Comparison of ENCODE assay signal across 7 cellular contexts in the genomic region with DNA sequence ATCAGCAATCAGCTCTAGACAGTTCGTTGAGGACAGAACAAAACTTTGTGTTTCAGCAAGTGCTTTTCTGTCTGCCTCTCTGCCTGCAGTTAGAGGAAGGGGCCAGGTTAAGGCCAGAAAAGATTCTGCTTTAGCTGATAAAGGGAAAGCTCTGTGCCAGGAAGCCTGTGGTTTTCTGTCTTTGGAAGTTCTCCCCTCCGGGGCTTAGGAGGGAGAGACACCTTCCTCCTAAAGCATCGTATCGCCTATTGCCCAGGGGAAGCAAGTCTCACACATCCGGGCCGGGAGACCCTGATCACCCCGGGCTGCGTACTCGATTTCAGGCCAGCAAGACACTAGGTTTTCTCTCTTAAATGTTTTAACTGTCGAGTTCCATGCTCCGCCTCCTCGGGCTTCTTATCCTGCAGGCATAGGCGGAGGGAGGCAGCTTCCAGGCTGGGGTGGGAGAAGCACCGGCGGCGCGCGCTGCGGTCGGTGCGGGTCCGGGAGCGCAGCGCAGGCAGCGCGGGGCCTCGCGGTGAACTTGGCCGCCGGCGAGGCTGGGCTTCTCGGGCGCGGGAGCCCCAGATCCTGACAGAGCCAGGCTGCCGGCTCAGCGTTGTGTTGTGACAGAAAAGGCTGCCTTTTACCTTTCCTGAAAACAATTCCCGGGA.
DNase-seq lines count a peak whose midpoint lies in the region; ATAC-seq and TF ChIP-seq lines count a peak whose summit lies in the region.
"Not testable (repeated sequence)": the region's sequence is repeated elsewhere in the genome, so short reads cannot be mapped to it uniquely, and the experiment has no call there.

No MANE protein-coding gene starts in this region.

- in situ Hi-C loops in astrocyte of the spinal cord (cut with HindIII; ENCODE audit: low sequenced_read_pairs): not testable (repeated sequence)

- H3K36me3 Mint-ChIP-seq in nephron progenitor cell (ENCODE audit: low read depth): not testable (repeated sequence)

- peaks cover 31% of the 10 kb centered on the region for H4K20me1 ChIP-seq in smooth muscle cell (ENCODE audit: low read depth)

- H3K9me3 Mint-ChIP-seq in nephron progenitor cell: not testable (repeated sequence)

- peak overlapping the region; percentile 59 for H3K4me2 ChIP-seq in smooth muscle cell

- TF ChIP-seq CTCF in astrocyte of the spinal cord (IDR thresholded peaks at IDR 0.05; ENCODE audit: low read depth, low read length); heart right ventricle (IDR thresholded peaks at IDR 0.05); nephron progenitor cell (IDR thresholded peaks at IDR 0.05); smooth muscle cell (IDR thresholded peaks at IDR 0.05; ENCODE audit: borderline replicate concordance, insufficient read depth, poor library complexity, severe bottlenecking): not testable (repeated sequence)

- H3K4me3 ChIP-seq in H7 (ENCODE audit: insufficient read depth, low read depth, low read length); astrocyte of the spinal cord (ENCODE audit: low read depth, low read length); smooth muscle cell: not testable (repeated sequence)
- H3K4me3 ChIP-seq in heart right ventricle: peak overlapping the region in 9 of 10 donors; percentile 7 to 47 (median 36)

- H3K79me2 ChIP-seq in smooth muscle cell (ENCODE audit: low read depth): not testable (repeated sequence)

- H3F3A ChIP-seq in smooth muscle cell (ENCODE audit: low read depth): not testable (repeated sequence)

- not testable (repeated sequence) for H3K27me3 Mint-ChIP-seq in nephron progenitor cell (ENCODE audit: low read depth, poor library complexity)

- not testable (repeated sequence) for H3K27ac ChIP-seq in heart right ventricle; smooth muscle cell (ENCODE audit: low read depth)

- not testable (repeated sequence) for H3K4me1 Mint-ChIP-seq in nephron progenitor cell

- DNase-seq in H7: peak; percentile 24
- DNase-seq in astrocyte of the spinal cord (ENCODE audit: low read depth, low spot score): peak; percentile 14
- DNase-seq in erythroblast (lab: John Stamatoyannopoulos, UW); heart right ventricle; smooth muscle cell (lab: John Stamatoyannopoulos, UW; ENCODE audit: unreplicated experiment): not testable (repeated sequence)
- peak; percentile 68 for DNase-seq in left kidney (ENCODE audit: low read depth, low spot score)
- peak; percentile 53 for DNase-seq in nephron progenitor cell

- intact Hi-C loops in heart right ventricle (cut with DNase I): not testable (repeated sequence)

- ATAC-seq in heart right ventricle: peak; percentile 63 to 83 (median 76)

- not testable (repeated sequence) for H3K27me3 ChIP-seq in H7 (ENCODE audit: control insufficient read depth, insufficient read depth, low read length); heart right ventricle; smooth muscle cell (ENCODE audit: low read depth)

- not testable (repeated sequence) for H3K9ac ChIP-seq in smooth muscle cell (ENCODE audit: low read depth)

- WGBS in heart right ventricle, 2 donors: 1 to 6% methylated on average over 32 to 33 of the region's 37 CpGs
- WGBS in smooth muscle cell (ENCODE audit: low lambda C conversion rate): 17% methylated on average over 36 of the region's 37 CpGs

- peak overlapping the region; percentile 58 for H3K4me3 Mint-ChIP-seq in nephron progenitor cell

- H3K27ac Mint-ChIP-seq in nephron progenitor cell: not testable (repeated sequence)

- H3K36me3 ChIP-seq in H7 (replicated peaks; ENCODE audit: control insufficient read depth, insufficient read depth, low read length); heart right ventricle; smooth muscle cell (ENCODE audit: low read depth): not testable (repeated sequence)

- H3K4me1 ChIP-seq in heart right ventricle; smooth muscle cell (ENCODE audit: low read depth): not testable (repeated sequence)

- TF ChIP-seq POLR2A in erythroblast (IDR thresholded peaks at IDR 0.05; ENCODE audit: low read length): peak; percentile 23

- not testable (repeated sequence) for H2AFZ ChIP-seq in smooth muscle cell (ENCODE audit: low read depth)

- H3K9me3 ChIP-seq in heart right ventricle; smooth muscle cell (replicated peaks; ENCODE audit: low read depth): not testable (repeated sequence)
